Comparison of ENCODE assay signal across 20 cellular contexts in the genomic region with DNA sequence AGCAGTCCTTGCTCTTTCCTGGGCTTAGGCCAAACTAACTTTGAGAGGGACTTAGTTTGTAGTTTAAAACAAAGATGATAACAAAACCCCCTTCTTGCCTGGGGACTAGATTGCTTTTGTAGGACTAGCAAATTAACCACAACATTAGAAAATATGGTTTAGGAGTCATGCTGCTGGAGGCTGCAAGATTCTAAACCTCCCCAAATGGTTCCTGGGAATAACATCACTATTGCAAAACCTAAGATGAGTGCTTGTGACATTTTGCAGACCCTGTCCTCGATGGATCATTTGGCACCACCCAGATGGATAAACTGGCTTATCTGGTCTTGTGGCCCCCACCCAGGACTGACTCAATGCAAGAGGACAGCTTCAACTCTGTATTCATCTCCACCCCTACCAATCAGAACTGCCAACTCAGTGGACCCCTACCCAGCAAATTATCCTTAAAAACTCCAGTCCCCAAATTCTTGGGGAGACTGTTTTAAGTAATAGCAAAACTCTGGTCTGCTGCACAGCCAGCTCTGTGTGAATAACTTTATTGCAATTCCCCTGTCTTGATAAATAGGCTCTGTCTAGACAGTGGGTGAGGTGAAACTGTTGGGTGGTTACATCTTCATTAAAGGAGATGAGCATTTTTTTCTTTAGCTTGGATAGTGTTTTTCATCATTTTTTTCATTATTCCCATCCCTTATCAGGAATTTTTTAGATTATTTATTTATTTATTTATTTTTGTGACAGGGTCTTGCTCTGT.
"Had no signal": no experiment of that assay in that cellular context is flagged by ENCODE, and none has a peak within 500 bp of the region (broad histone marks: within the 10 kb centered on the region; RNA-seq: fewer than 3 reads in every experiment).

No MANE protein-coding gene starts in this region.

- DNase-seq: activated CD4-positive, alpha-beta T cell treated with anti-CD3 and anti-CD28 coated beads for 1 hour; activated CD4-positive, alpha-beta T cell treated with anti-CD3 and anti-CD28 coated beads, Interleukin-2, amount 50 U/mL, for 1 hour; activated CD8-positive, alpha-beta T cell treated with anti-CD3 and anti-CD28 coated beads, Interleukin-2, amount 10 ng/mL, durations not matched to agents 7 days and 5 days; activated naive CD4-positive, alpha-beta T cell; activated naive CD8-positive, alpha-beta T cell treated with anti-CD3 and anti-CD28 coated beads, Interleukin-2, amount 10 ng/mL, durations not matched to agents 7 days and 5 days; activated T-cell treated with anti-CD3 and anti-CD28 coated beads, Interleukin-2, amount 50 U/mL, for 1 hour; amygdala; effector CD4-positive, alpha-beta T cell; heart right ventricle; right lobe of liver; stimulated activated CD4-positive, alpha-beta T cell treated with anti-CD3 and anti-CD28 coated beads, Interleukin-2, amount 100 ng/mL, for 24 hours; stimulated activated naive CD8-positive, alpha-beta T cell treated with anti-CD3 and anti-CD28 coated beads, Interleukin-15, amount 100 ng/mL, for 72 hours; T-helper 9 cell; transverse colon; uterus had no signal

- H3K4me1 Mint-ChIP-seq: stimulated activated effector memory CD8-positive, alpha-beta T cell treated with anti-CD3 and anti-CD28 coated beads, Interleukin-12 subunit alpha, Interleukin-12 subunit beta, amount 100 ng/mL, for 72 hours; stimulated activated naive CD8-positive, alpha-beta T cell treated with anti-CD3 and anti-CD28 coated beads, Interleukin-15, amount 100 ng/mL, for 72 hours had no signal

- H3K9me3 Mint-ChIP-seq: activated naive CD8-positive, alpha-beta T cell treated with anti-CD3 and anti-CD28 coated beads, Interleukin-2, amount 10 ng/mL, durations not matched to agents 7 days and 5 days; dendritic cell treated with granulocyte-macrophage colony-stimulating factor and Interleukin-4, amounts not matched to agents 40 ng/mL and 50 ng/mL, for 4 days; nephron; stimulated activated effector memory CD8-positive, alpha-beta T cell treated with anti-CD3 and anti-CD28 coated beads, Interleukin-12 subunit alpha, Interleukin-12 subunit beta, amount 100 ng/mL, for 72 hours; stimulated activated naive CD8-positive, alpha-beta T cell treated with anti-CD3 and anti-CD28 coated beads, Interleukin-15, amount 100 ng/mL, for 72 hours had no signal

- H3K27ac ChIP-seq: neutrophil, right lobe of liver, skin epidermis, transverse colon, uterus had no signal

- H3K27me3 ChIP-seq: heart right ventricle, neutrophil, right lobe of liver, transverse colon, uterus had no signal

- H3K9me3 ChIP-seq: heart right ventricle, neutrophil, right lobe of liver, transverse colon, uterus had no signal

- H3K4me3 ChIP-seq: heart right ventricle, right lobe of liver, skin epidermis, transverse colon, uterus had no signal

- H3K27ac Mint-ChIP-seq: activated CD8-positive, alpha-beta T cell treated with anti-CD3 and anti-CD28 coated beads, Interleukin-2, amount 10 ng/mL, durations not matched to agents 7 days and 5 days; activated naive CD8-positive, alpha-beta T cell treated with anti-CD3 and anti-CD28 coated beads, Interleukin-2, amount 10 ng/mL, durations not matched to agents 7 days and 5 days; dendritic cell treated with granulocyte-macrophage colony-stimulating factor and Interleukin-4, amounts not matched to agents 40 ng/mL and 50 ng/mL, for 4 days; nephron; stimulated activated effector memory CD8-positive, alpha-beta T cell treated with anti-CD3 and anti-CD28 coated beads, Interleukin-12 subunit alpha, Interleukin-12 subunit beta, amount 100 ng/mL, for 72 hours; stimulated activated naive CD8-positive, alpha-beta T cell treated with anti-CD3 and anti-CD28 coated beads, Interleukin-15, amount 100 ng/mL, for 72 hours had no signal

- H3K36me3 ChIP-seq: neutrophil, right lobe of liver, transverse colon, uterus had no signal

- ATAC-seq: activated CD8-positive, alpha-beta T cell treated with anti-CD3 and anti-CD28 coated beads, Interleukin-2, amount 10 ng/mL, durations not matched to agents 7 days and 5 days; right lobe of liver; stimulated activated effector memory CD8-positive, alpha-beta T cell treated with anti-CD3 and anti-CD28 coated beads, Interleukin-12 subunit alpha, Interleukin-12 subunit beta, amount 100 ng/mL, for 72 hours; stimulated activated naive CD8-positive, alpha-beta T cell treated with anti-CD3 and anti-CD28 coated beads, Interleukin-15, amount 100 ng/mL, for 72 hours had no signal

- H3K4me3 Mint-ChIP-seq: activated CD8-positive, alpha-beta T cell treated with anti-CD3 and anti-CD28 coated beads, Interleukin-2, amount 10 ng/mL, durations not matched to agents 7 days and 5 days; activated naive CD8-positive, alpha-beta T cell treated with anti-CD3 and anti-CD28 coated beads, Interleukin-2, amount 10 ng/mL, durations not matched to agents 7 days and 5 days; dendritic cell treated with granulocyte-macrophage colony-stimulating factor and Interleukin-4, amounts not matched to agents 40 ng/mL and 50 ng/mL, for 4 days; nephron; stimulated activated effector memory CD8-positive, alpha-beta T cell treated with anti-CD3 and anti-CD28 coated beads, Interleukin-12 subunit alpha, Interleukin-12 subunit beta, amount 100 ng/mL, for 72 hours; stimulated activated naive CD8-positive, alpha-beta T cell treated with anti-CD3 and anti-CD28 coated beads, Interleukin-15, amount 100 ng/mL, for 72 hours had no signal

- H3K36me3 Mint-ChIP-seq: activated naive CD8-positive, alpha-beta T cell treated with anti-CD3 and anti-CD28 coated beads, Interleukin-2, amount 10 ng/mL, durations not matched to agents 7 days and 5 days; stimulated activated effector memory CD8-positive, alpha-beta T cell treated with anti-CD3 and anti-CD28 coated beads, Interleukin-12 subunit alpha, Interleukin-12 subunit beta, amount 100 ng/mL, for 72 hours had no signal

- H3K4me1 ChIP-seq: uterus had no signal
